Comparison of ENCODE assay signal across 10 cellular contexts in the genomic region with DNA sequence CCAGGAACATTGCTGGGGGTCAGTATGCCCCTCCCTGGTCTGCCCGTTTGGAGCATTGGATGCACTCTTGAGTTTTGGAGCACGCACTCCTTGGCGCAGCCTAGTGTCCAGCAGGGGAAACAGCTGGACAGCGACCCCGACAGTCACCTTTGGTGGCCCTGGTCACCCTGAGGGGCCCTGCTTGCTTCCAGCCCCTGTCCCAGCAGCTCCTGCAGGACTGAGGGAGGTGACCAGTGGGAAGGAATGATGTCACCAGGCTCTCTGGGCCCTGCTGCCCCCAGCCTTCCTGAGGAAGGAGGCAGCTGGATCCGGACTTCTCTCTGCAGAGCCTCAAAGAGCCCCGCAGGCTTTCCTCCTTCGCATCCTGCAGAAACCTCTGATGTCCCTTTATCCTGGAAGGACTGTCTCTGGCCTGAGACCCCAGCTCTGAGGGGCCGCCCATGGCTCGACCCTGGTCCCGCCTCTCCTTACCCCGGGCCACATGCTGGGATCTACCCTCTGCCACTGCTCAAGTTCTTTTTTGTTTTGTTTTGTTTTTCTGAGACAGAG. TPM values are rescaled to one million over a fixed set of nuclear protein-coding genes. Genes with fewer than 3 reads are reported as not detected.
DNase-seq lines count a peak whose midpoint lies in the region; ATAC-seq and TF ChIP-seq lines count a peak whose summit lies in the region.
"Had no signal": no experiment of that assay in that cellular context is flagged by ENCODE, and none has a peak within 500 bp of the region (broad histone marks: within the 10 kb centered on the region; RNA-seq: fewer than 3 reads in every experiment).

No MANE protein-coding gene starts in this region.

- no peak for TF ChIP-seq EP300 in esophagus muscularis mucosa (IDR thresholded peaks at IDR 0.05)

- H3K9me3 ChIP-seq in CD8-positive, alpha-beta T cell (ENCODE audit: low read length), result no peaks in the 10 kb centered on the region
- H3K9me3 ChIP-seq in NT2/D1 (ENCODE audit: insufficient read depth, low read length) (no peaks in the 10 kb centered on the region), esophagus muscularis mucosa (no peaks in the 10 kb centered on the region), Peyer's patch (no peaks in the 10 kb centered on the region)

- 52% methylated on average over 9 of the region's 12 CpGs for WGBS in esophagus muscularis mucosa

- intact Hi-C loops in CD8-positive, alpha-beta T cell (cut with DNase I, micrococcal nuclease), result no loop called here
- intact Hi-C loops in esophagus muscularis mucosa (cut with DNase I), result no loop called here

- H3K9me3 Mint-ChIP-seq in CD8-positive, alpha-beta T cell, result no peaks in the 10 kb centered on the region

- DNase-seq in CD8-positive, alpha-beta T cell, result no peak
- no peak for DNase-seq in NT2/D1 (ENCODE audit: low read depth, low spot score)
- DNase-seq in esophagus muscularis mucosa (ENCODE audit: extremely low spot score), result no peak
- DNase-seq in omental fat pad (ENCODE audit: low spot score), result no peak
- no peak for DNase-seq in Peyer's patch
- DNase-seq in KG1 (lab: John Stamatoyannopoulos, UW), result no peak
- no peak for DNase-seq in DMS79 (lab: John Stamatoyannopoulos, UW)
- DNase-seq in Ammon's horn (ENCODE audit: low spot score), result no peak
- DNase-seq: small intestine, SW 1271 had no signal

- H3K9ac ChIP-seq in NT2/D1 (ENCODE audit: insufficient read length, low read depth), result peak overlapping the region; percentile 39

- TF ChIP-seq CTCF in CD8-positive, alpha-beta T cell (IDR thresholded peaks at IDR 0.05), result no peak
- TF ChIP-seq CTCF in esophagus muscularis mucosa (IDR thresholded peaks at IDR 0.05) (peak in 1 of 3 experiments; percentile 15), omental fat pad (IDR thresholded peaks at IDR 0.05) (no peak), Peyer's patch (IDR thresholded peaks at IDR 0.05) (peak in 3 of 6 experiments; percentile 16 to 30 (median 25))

- peaks cover 42% of the 10 kb centered on the region for H3K4me1 Mint-ChIP-seq in CD8-positive, alpha-beta T cell (ENCODE audit: low read depth)

- peaks cover 22% of the 10 kb centered on the region for H3K4me1 ChIP-seq in CD8-positive, alpha-beta T cell (ENCODE audit: insufficient read depth, low read length)
- peaks cover 27% of the 10 kb centered on the region for H3K4me1 ChIP-seq in NT2/D1 (ENCODE audit: insufficient read depth, insufficient read length)
- H3K4me1 ChIP-seq in esophagus muscularis mucosa, result peaks cover 14 to 23% (median 18%) of the 10 kb centered on the region in 4 donors
- H3K4me1 ChIP-seq in Peyer's patch, result peaks cover 0 to 16% (median 2%) of the 10 kb centered on the region in 4 donors

- TF ChIP-seq POLR2A in esophagus muscularis mucosa (IDR thresholded peaks at IDR 0.05; ENCODE audit: low read depth) (no peak), Peyer's patch (IDR thresholded peaks at IDR 0.05) (no peak)

- no peaks in the 10 kb centered on the region for H3K36me3 Mint-ChIP-seq in CD8-positive, alpha-beta T cell

- ATAC-seq in CD8-positive, alpha-beta T cell, result no peak
- ATAC-seq in omental fat pad (ENCODE audit: low FRiP score), result peak; percentile 24

- no peak overlapping the region for H3K4me3 Mint-ChIP-seq in CD8-positive, alpha-beta T cell

- no peaks in the 10 kb centered on the region for H3K27me3 ChIP-seq in CD8-positive, alpha-beta T cell (ENCODE audit: insufficient read depth, low read length)
- H3K27me3 ChIP-seq in NT2/D1 (ENCODE audit: insufficient read depth, insufficient read length) (no peaks in the 10 kb centered on the region), esophagus muscularis mucosa (peaks cover 0 to 34% (median 0%) of the 10 kb centered on the region in 4 donors), Peyer's patch (no peaks in the 10 kb centered on the region)

- POLR2A ChIA-PET in CD8-positive, alpha-beta T cell (lab: Charles Lee), result interaction anchor here (0.5 to 1.7 kb wide), 6 partner anchors 8 to 50 kb away, joined by 3 to 6 read pairs (median 4); a partner anchor contains a TSS

- H3K27ac ChIP-seq in CD8-positive, alpha-beta T cell (ENCODE audit: low read depth, low read length), result no peak overlapping the region
- peak overlapping the region; percentile 10 to 65 (median 62) for H3K27ac ChIP-seq in esophagus muscularis mucosa (replicated peaks in 1 of 4)
- peak overlapping the region in 2 of 4 donors; percentile 57 to 60 for H3K27ac ChIP-seq in Peyer's patch

- no peaks in the 10 kb centered on the region for H3K27me3 Mint-ChIP-seq in CD8-positive, alpha-beta T cell (ENCODE audit: low read depth)

- peak overlapping the region; percentile 7 for H3K4me3 ChIP-seq in CD8-positive, alpha-beta T cell (ENCODE audit: low read depth, low read length)
- H3K4me3 ChIP-seq in NT2/D1 (ENCODE audit: insufficient read length, low read depth), result no peak overlapping the region
- H3K4me3 ChIP-seq in esophagus muscularis mucosa, result peak overlapping the region; percentile 27 to 49 (median 39)
- peak overlapping the region in 2 of 4 donors; percentile 33 to 44 for H3K4me3 ChIP-seq in Peyer's patch

- H3K27ac Mint-ChIP-seq in CD8-positive, alpha-beta T cell, result no peak overlapping the region

- H3K36me3 ChIP-seq in CD8-positive, alpha-beta T cell (ENCODE audit: insufficient read depth, low read length), result no peaks in the 10 kb centered on the region
- H3K36me3 ChIP-seq in NT2/D1 (ENCODE audit: insufficient read depth, insufficient read length, low read length) (peaks cover 34% of the 10 kb centered on the region), esophagus muscularis mucosa (no peaks in the 10 kb centered on the region), Peyer's patch (no peaks in the 10 kb centered on the region)

- CTCF ChIA-PET in CD8-positive, alpha-beta T cell (lab: Charles Lee), result interaction anchor here (0.9 to 5.1 kb wide), 6 partner anchors 8 to 42 kb away, joined by 3 to 27 read pairs (median 4); no protein-coding TSS in a partner anchor

RNA-seq across cellular contexts. Expression of a gene that starts 11.8 kb away (rescaled TPM):
- under 1 TPM in 1 of 2 experiments, not detected in 1; 0.62 TPM for total RNA-seq in CD8-positive, alpha-beta T cell
- not detected for total RNA-seq in esophagus muscularis mucosa
- total RNA-seq in omental fat pad, result under 1 TPM in 1 of 4 donors, not detected in 3; 0.28 TPM
- not detected for total RNA-seq in Peyer's patch

RNA-seq across cellular contexts. Expression of a gene that starts 21.9 kb away (rescaled TPM):
- 100 to 1,000 TPM; 123 to 127 TPM for total RNA-seq in CD8-positive, alpha-beta T cell
- total RNA-seq in esophagus muscularis mucosa (10 to 100 TPM; 13.7 to 40.8 (median 31.2) TPM), omental fat pad (10 to 100 TPM; 16.5 to 73.0 (median 25.6) TPM), Peyer's patch (100 to 1,000 TPM in 3 of 4 donors, 10 to 100 TPM in 1; 93.3 to 676 (median 590) TPM)

RNA-seq across cellular contexts. Expression of a gene that starts 25.1 kb away (rescaled TPM):
- total RNA-seq in CD8-positive, alpha-beta T cell, result not detected
- total RNA-seq in esophagus muscularis mucosa (10 to 100 TPM; 10.6 to 25.0 (median 17.1) TPM), omental fat pad (10 to 100 TPM in 2 of 4 donors, 1 to 10 TPM in 2; 7.1 to 16.1 (median 9.7) TPM), Peyer's patch (10 to 100 TPM in 3 of 4 donors, 1 to 10 TPM in 1; 5.0 to 24.6 (median 16.2) TPM)

RNA-seq across cellular contexts. Expression of a gene that starts 41.0 kb away (rescaled TPM):
- under 1 TPM; 0.11 to 0.36 TPM for total RNA-seq in CD8-positive, alpha-beta T cell
- total RNA-seq in esophagus muscularis mucosa, result 1 to 10 TPM in 1 of 4 donors, under 1 TPM in 3; under 0.01 to 4.5 (median 0.12) TPM
- total RNA-seq in omental fat pad, result 10 to 100 TPM in 1 of 4 donors, 1 to 10 TPM in 3; 1.2 to 38.8 (median 2.2) TPM
- total RNA-seq in Peyer's patch, result 1 to 10 TPM in 3 of 4 donors, not detected in 1; 1.4 to 3.3 (median 2.4) TPM

RNA-seq across cellular contexts. Expression of a gene that starts 47.5 kb away (rescaled TPM):
- 1 to 10 TPM; 1.8 to 2.2 TPM for total RNA-seq in CD8-positive, alpha-beta T cell
- total RNA-seq in esophagus muscularis mucosa (10 to 100 TPM in 3 of 4 donors, 1 to 10 TPM in 1; 8.4 to 18.3 (median 13.5) TPM), omental fat pad (1 to 10 TPM; 1.8 to 4.1 (median 3.6) TPM), Peyer's patch (10 to 100 TPM; 14.9 to 40.6 (median 18.4) TPM)

Comparison
In these comparisons a context has a peak if more than half of its experiments do, and no peak if none do; other contexts are left out.
1. RNA of a gene that starts 25.1 kb away (total RNA-seq): 10.6 to 25.0 TPM in esophagus muscularis mucosa, 5.0 to 24.6 TPM in Peyer's patch and 7.1 to 16.1 TPM in omental fat pad; not detected in CD8-positive, alpha-beta T cell; every median in the first group is over 4 times any median in the second.